In the genomic region with DNA sequence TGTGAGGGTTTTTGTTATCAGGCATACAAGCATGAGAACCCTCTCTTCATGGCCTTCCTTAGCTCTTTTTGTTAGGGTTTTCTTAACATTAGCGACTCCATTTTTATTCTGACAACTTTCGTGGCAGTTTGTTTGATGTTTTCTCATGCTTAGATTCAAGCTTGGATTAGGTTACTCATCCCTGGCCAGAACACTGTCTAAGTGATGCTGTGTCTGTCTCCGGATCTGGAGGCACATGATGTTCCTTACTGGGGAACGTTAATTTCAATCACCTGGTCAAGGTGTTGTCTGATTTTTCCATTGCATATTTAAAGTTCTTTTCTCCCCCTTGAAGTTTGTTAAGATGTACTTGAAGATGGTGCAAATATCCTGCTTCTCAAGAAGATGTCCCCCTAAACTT, we compare ENCODE assay signal across 1 cellular context.
TF ChIP-seq lines count a peak whose summit lies in the region.

No MANE protein-coding gene starts in this region.

TF ChIP-seq in K562, 482 proteins besides CTCF, POLR2A, EP300 and RAD21 (continued from another document):
- TF ChIP-seq, protein P1, sequence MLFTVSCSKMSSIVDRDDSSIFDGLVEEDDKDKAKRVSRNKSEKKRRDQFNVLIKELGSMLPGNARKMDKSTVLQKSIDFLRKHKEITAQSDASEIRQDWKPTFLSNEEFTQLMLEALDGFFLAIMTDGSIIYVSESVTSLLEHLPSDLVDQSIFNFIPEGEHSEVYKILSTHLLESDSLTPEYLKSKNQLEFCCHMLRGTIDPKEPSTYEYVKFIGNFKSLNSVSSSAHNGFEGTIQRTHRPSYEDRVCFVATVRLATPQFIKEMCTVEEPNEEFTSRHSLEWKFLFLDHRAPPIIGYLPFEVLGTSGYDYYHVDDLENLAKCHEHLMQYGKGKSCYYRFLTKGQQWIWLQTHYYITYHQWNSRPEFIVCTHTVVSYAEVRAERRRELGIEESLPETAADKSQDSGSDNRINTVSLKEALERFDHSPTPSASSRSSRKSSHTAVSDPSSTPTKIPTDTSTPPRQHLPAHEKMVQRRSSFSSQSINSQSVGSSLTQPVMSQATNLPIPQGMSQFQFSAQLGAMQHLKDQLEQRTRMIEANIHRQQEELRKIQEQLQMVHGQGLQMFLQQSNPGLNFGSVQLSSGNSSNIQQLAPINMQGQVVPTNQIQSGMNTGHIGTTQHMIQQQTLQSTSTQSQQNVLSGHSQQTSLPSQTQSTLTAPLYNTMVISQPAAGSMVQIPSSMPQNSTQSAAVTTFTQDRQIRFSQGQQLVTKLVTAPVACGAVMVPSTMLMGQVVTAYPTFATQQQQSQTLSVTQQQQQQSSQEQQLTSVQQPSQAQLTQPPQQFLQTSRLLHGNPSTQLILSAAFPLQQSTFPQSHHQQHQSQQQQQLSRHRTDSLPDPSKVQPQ (CRISPR knock-in tag; IDR thresholded peaks at IDR 0.05; ENCODE audit: borderline replicate concordance): no peak
- TF ChIP-seq, protein P2, sequence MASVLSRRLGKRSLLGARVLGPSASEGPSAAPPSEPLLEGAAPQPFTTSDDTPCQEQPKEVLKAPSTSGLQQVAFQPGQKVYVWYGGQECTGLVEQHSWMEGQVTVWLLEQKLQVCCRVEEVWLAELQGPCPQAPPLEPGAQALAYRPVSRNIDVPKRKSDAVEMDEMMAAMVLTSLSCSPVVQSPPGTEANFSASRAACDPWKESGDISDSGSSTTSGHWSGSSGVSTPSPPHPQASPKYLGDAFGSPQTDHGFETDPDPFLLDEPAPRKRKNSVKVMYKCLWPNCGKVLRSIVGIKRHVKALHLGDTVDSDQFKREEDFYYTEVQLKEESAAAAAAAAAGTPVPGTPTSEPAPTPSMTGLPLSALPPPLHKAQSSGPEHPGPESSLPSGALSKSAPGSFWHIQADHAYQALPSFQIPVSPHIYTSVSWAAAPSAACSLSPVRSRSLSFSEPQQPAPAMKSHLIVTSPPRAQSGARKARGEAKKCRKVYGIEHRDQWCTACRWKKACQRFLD (CRISPR knock-in tag; IDR thresholded peaks at IDR 0.05): no peak
- TF ChIP-seq PHB2 (IDR thresholded peaks at IDR 0.05; ENCODE audit: low read depth) (no peak), MEF2A (IDR thresholded peaks at IDR 0.05; ENCODE audit: control insufficient read depth, low read depth, low read length) (no peak), JUNB (CRISPR knock-in tag; conservative IDR thresholded peaks at IDR 0.05) (no peak), ZNF175 (CRISPR knock-in tag; IDR thresholded peaks at IDR 0.05; ENCODE audit: low read depth) (no peak), RBM22 (IDR thresholded peaks at IDR 0.05; ENCODE audit: low read depth, low read length, poor library complexity, severe bottlenecking) (no peak), EZH2 (IDR thresholded peaks at IDR 0.05; ENCODE audit: borderline replicate concordance, low read depth, low read length) (no peak)
- TF ChIP-seq, protein P3, sequence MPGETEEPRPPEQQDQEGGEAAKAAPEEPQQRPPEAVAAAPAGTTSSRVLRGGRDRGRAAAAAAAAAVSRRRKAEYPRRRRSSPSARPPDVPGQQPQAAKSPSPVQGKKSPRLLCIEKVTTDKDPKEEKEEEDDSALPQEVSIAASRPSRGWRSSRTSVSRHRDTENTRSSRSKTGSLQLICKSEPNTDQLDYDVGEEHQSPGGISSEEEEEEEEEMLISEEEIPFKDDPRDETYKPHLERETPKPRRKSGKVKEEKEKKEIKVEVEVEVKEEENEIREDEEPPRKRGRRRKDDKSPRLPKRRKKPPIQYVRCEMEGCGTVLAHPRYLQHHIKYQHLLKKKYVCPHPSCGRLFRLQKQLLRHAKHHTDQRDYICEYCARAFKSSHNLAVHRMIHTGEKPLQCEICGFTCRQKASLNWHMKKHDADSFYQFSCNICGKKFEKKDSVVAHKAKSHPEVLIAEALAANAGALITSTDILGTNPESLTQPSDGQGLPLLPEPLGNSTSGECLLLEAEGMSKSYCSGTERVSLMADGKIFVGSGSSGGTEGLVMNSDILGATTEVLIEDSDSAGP (CRISPR knock-in tag; IDR thresholded peaks at IDR 0.05): no peak
- TF ChIP-seq, protein P4, sequence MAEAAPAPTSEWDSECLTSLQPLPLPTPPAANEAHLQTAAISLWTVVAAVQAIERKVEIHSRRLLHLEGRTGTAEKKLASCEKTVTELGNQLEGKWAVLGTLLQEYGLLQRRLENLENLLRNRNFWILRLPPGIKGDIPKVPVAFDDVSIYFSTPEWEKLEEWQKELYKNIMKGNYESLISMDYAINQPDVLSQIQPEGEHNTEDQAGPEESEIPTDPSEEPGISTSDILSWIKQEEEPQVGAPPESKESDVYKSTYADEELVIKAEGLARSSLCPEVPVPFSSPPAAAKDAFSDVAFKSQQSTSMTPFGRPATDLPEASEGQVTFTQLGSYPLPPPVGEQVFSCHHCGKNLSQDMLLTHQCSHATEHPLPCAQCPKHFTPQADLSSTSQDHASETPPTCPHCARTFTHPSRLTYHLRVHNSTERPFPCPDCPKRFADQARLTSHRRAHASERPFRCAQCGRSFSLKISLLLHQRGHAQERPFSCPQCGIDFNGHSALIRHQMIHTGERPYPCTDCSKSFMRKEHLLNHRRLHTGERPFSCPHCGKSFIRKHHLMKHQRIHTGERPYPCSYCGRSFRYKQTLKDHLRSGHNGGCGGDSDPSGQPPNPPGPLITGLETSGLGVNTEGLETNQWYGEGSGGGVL (CRISPR knock-in tag; IDR thresholded peaks at IDR 0.05): no peak
